1 cellular context compared by ENCODE assay signal in the genomic region with DNA sequence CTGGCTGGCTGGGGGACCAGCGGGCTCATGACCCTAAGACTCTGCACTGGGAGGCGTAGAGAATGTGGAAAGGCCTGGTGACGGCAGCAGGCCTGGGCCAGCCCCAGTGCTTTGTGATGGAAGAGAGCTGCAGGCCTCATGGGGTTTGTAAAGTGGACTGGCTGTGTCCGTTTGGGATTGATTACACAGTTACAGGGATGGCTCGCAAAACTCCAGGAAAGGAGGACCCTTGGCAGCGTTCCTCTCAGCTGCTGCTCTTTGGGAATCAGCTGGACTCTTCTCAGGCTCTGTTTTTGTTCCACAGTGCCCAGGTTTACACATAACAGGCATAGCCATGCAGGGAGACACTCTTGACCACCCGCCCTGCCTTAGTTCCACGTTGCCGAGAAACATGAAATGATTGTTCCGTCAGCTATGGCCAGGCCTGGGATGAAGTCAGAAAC.
TF ChIP-seq lines count a peak whose summit lies in the region.

No MANE protein-coding gene starts in this region.

TF ChIP-seq in WTC11, 78 proteins besides CTCF, POLR2A, EP300 and RAD21 (continued from another document):
- TF ChIP-seq, protein P1, sequence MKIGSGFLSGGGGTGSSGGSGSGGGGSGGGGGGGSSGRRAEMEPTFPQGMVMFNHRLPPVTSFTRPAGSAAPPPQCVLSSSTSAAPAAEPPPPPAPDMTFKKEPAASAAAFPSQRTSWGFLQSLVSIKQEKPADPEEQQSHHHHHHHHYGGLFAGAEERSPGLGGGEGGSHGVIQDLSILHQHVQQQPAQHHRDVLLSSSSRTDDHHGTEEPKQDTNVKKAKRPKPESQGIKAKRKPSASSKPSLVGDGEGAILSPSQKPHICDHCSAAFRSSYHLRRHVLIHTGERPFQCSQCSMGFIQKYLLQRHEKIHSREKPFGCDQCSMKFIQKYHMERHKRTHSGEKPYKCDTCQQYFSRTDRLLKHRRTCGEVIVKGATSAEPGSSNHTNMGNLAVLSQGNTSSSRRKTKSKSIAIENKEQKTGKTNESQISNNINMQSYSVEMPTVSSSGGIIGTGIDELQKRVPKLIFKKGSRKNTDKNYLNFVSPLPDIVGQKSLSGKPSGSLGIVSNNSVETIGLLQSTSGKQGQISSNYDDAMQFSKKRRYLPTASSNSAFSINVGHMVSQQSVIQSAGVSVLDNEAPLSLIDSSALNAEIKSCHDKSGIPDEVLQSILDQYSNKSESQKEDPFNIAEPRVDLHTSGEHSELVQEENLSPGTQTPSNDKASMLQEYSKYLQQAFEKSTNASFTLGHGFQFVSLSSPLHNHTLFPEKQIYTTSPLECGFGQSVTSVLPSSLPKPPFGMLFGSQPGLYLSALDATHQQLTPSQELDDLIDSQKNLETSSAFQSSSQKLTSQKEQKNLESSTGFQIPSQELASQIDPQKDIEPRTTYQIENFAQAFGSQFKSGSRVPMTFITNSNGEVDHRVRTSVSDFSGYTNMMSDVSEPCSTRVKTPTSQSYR (CRISPR knock-in tag; IDR thresholded peaks at IDR 0.05), result no peak
- no peak for TF ChIP-seq CBFB (CRISPR knock-in tag; IDR thresholded peaks at IDR 0.05; ENCODE audit: low read depth)
- no peak; the same call in 1 of the 2 replicates for TF ChIP-seq USF2 (CRISPR knock-in tag; IDR thresholded peaks at IDR 0.05)
- TF ChIP-seq FOXJ3 (CRISPR knock-in tag; IDR thresholded peaks at IDR 0.05; ENCODE audit: borderline replicate concordance), result no peak
